8 cellular contexts compared by ENCODE assay signal in the genomic region with DNA sequence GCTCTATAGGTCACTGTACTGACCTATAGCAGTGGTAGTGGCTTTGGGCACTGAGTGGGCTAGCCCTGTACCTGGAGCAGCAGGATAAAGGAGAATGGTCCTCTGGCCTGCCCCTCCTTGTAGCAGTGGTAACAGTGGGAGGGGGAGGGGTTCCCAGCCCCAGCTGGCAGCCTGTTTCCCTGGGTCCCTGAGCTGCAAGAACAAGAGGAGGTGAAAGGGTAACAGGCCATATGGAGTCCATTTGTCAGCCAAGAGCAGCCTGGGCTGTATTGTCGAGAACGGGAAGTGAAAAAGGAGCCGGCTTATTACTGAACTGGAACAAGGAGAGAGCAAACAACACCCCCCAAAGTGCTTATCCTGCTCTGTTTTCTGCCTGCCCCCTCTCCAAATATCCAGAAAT.
DNase-seq lines count a peak whose midpoint lies in the region; ATAC-seq and TF ChIP-seq lines count a peak whose summit lies in the region.

No MANE protein-coding gene starts in this region.

- ATAC-seq in GM19395 (IDR thresholded peaks at IDR 0.05; ENCODE audit: unreplicated experiment) = peak; percentile 53
- ATAC-seq in HG03159 (IDR thresholded peaks at IDR 0.05; ENCODE audit: unreplicated experiment) = peak; percentile 56
- ATAC-seq in right lobe of liver = peak; percentile 29 to 49 (median 42)

- DNase-seq in SIG-M5 (lab: John Stamatoyannopoulos, UW) (peak; percentile 19), right lobe of liver (no peak), AG08395 (ENCODE audit: low spot score) (no peak)
- no peak for DNase-seq in activated CD4-positive, CD25-positive, alpha-beta regulatory T cell treated with anti-CD3 and anti-CD28 coated beads, Interleukin-2, amount 50 U/mL, for 72 hours
- no peak for DNase-seq in activated CD8-positive, alpha-beta memory T cell treated with anti-CD3 and anti-CD28 coated beads for 24 hours
- no peak for DNase-seq in stimulated activated CD4-positive, alpha-beta T cell treated with anti-CD3 and anti-CD28 coated beads, Interleukin-4, amount 100 ng/mL, for 1 hour

- TF ChIP-seq POLR2A in right lobe of liver (IDR thresholded peaks at IDR 0.05) = no peak

- no peaks in the 10 kb centered on the region for H3K36me3 ChIP-seq in right lobe of liver

- 45% methylated on average over 3 of the region's 3 CpGs for WGBS in right lobe of liver (ENCODE audit: insufficient coverage, low coverage, low lambda C conversion rate, missing lambda C conversion rate)

- TF ChIP-seq CTCF in right lobe of liver (IDR thresholded peaks at IDR 0.05) = no peak

- no peaks in the 10 kb centered on the region for H3K27me3 ChIP-seq in right lobe of liver

- peak overlapping the region in 2 of 3 donors; percentile 1 to 53 for H3K27ac ChIP-seq in right lobe of liver

- H3K9me3 ChIP-seq in right lobe of liver = no peaks in the 10 kb centered on the region

- no peak overlapping the region for H3K4me3 ChIP-seq in right lobe of liver

- peaks cover 0 to 45% (median 15%) of the 10 kb centered on the region in 4 donors for H3K4me1 ChIP-seq in right lobe of liver

- intact Hi-C loops in right lobe of liver (cut with DNase I) = no loop called here
